Comparison of ENCODE assay signal across 10 cellular contexts in genomic region chr17:75535119-75535537, GRCh38. TPM values are rescaled to one million over a fixed set of nuclear protein-coding genes. Genes with fewer than 3 reads are reported as not detected.
DNase-seq lines count a peak whose midpoint lies in the region; ATAC-seq, FAIRE-seq and TF ChIP-seq lines count a peak whose summit lies in the region.
"Had no signal": no experiment of that assay in that cellular context is flagged by ENCODE, and none has a peak within 500 bp of the region (broad histone marks: within the 10 kb centered on the region; RNA-seq: fewer than 3 reads in every experiment).

No MANE protein-coding gene starts in this region.

- no peak for TF ChIP-seq POLR2A in HCT116 (IDR thresholded peaks at IDR 0.05; ENCODE audit: borderline replicate concordance, extremely low read depth, insufficient read depth, insufficient read length)

- H3K9me2 ChIP-seq in HCT116 (ENCODE audit: insufficient read depth), result no peaks in the 10 kb centered on the region
- no peaks in the 10 kb centered on the region for H3K9me2 ChIP-seq in hepatocyte (replicated peaks; ENCODE audit: insufficient read depth)

- DNase-seq in HCT116 (ENCODE audit: low read depth, low spot score), result no peak
- DNase-seq in activated CD8-positive, alpha-beta T cell treated with anti-CD3 and anti-CD28 coated beads, Interleukin-2, amount 10 ng/mL, durations not matched to agents 7 days and 5 days, result peak; percentile 86
- peak; percentile 53 for DNase-seq in hepatocyte (ENCODE audit: low spot score)
- DNase-seq in stimulated activated CD8-positive, alpha-beta memory T cell treated with anti-CD3 and anti-CD28 coated beads, Interleukin-2, amount 100 ng/mL, for 48 hours (ENCODE audit: low read depth in 2 of 2), result peak; percentile 42 to 52
- no peak for DNase-seq in urothelium cell line (ENCODE audit: low spot score)
- no peak for DNase-seq in NCI-H226
- no peak for DNase-seq in DMS153 (lab: John Stamatoyannopoulos, UW)
- DNase-seq: hippocampal formation, NCI-H524 had no signal

- H3K4me3 ChIP-seq in HCT116 (replicated peaks in 1 of 2; ENCODE audit: low read depth in 1 of 2, low read length in 2 of 2) (no peak overlapping the region), hepatocyte (no peak overlapping the region)

- no peak for TF ChIP-seq RAD21 in HCT116 (IDR thresholded peaks at IDR 0.05; ENCODE audit: low read depth)

- peak overlapping the region; percentile 92 for H3K27ac Mint-ChIP-seq in activated CD8-positive, alpha-beta T cell treated with anti-CD3 and anti-CD28 coated beads, Interleukin-2, amount 10 ng/mL, durations not matched to agents 7 days and 5 days

- H3K27me3 Mint-ChIP-seq in activated CD8-positive, alpha-beta T cell treated with anti-CD3 and anti-CD28 coated beads, Interleukin-2, amount 10 ng/mL, durations not matched to agents 7 days and 5 days (ENCODE audit: low read depth), result no peaks in the 10 kb centered on the region

- no peak overlapping the region for H3K4me2 ChIP-seq in HCT116 (ENCODE audit: low read length)
- H3K4me2 ChIP-seq in hepatocyte, result no peak overlapping the region

- no TSS peak for BruUV-seq in HCT116 (replicated peaks; lab: Mats Ljungman, UMichigan)

- H3K36me3 ChIP-seq in HCT116 (ENCODE audit: control insufficient read depth in 1 of 2, insufficient read depth in 2 of 2, low read length in 2 of 2), result peaks cover 0 to 11% of the 10 kb centered on the region in 2 experiments; a peak in 1 of 4 replicates
- no peaks in the 10 kb centered on the region for H3K36me3 ChIP-seq in hepatocyte (replicated peaks; ENCODE audit: insufficient read depth, low read depth)

- intact Hi-C loops in HCT116 (cut with micrococcal nuclease), result no loop called here

- H3K4me1 Mint-ChIP-seq in activated CD8-positive, alpha-beta T cell treated with anti-CD3 and anti-CD28 coated beads, Interleukin-2, amount 10 ng/mL, durations not matched to agents 7 days and 5 days (ENCODE audit: low read depth), result peaks cover 31% of the 10 kb centered on the region

- H3K79me2 ChIP-seq in HCT116 (ENCODE audit: insufficient read depth, low read length) (peaks cover 88% of the 10 kb centered on the region), hepatocyte (peaks cover 77% of the 10 kb centered on the region)

- peaks cover 2% of the 10 kb centered on the region for H3K36me3 Mint-ChIP-seq in activated CD8-positive, alpha-beta T cell treated with anti-CD3 and anti-CD28 coated beads, Interleukin-2, amount 10 ng/mL, durations not matched to agents 7 days and 5 days (ENCODE audit: low read depth)

- POLR2A ChIA-PET in HCT116 (lab: Charles Lee), result interaction anchor here (1.4 kb wide), 1 partner anchor 9 kb away, joined by 5 read pairs; no protein-coding TSS in a partner anchor
- POLR2A ChIA-PET in activated CD8-positive, alpha-beta T cell treated with anti-CD3 and anti-CD28 coated beads, Interleukin-2, amount 10 ng/mL, durations not matched to agents 7 days and 5 days (lab: Charles Lee), result interaction anchor here (0.6 to 2.0 kb wide), 11 partner anchors 11 to 509 kb away, joined by 3 to 15 read pairs (median 4); partner anchors contain the start of genes TMEM94 and TSEN54

- H3K27me3 ChIP-seq in HCT116 (ENCODE audit: insufficient read depth, low read length) (no peaks in the 10 kb centered on the region), hepatocyte (no peaks in the 10 kb centered on the region)

- WGBS in hepatocyte (ENCODE audit: low lambda C conversion rate, missing lambda C conversion rate), result 72% methylated on average over 15 of the region's 15 CpGs

- peak overlapping the region; percentile 4; the same call in 1 of the 2 replicates for H3K27ac ChIP-seq in HCT116 (ENCODE audit: low read depth, low read length)
- H3K27ac ChIP-seq in hepatocyte, result peak overlapping the region; percentile 81

- RAD21 ChIA-PET in HCT116 (lab: Charles Lee; ENCODE audit: low non-redundant PET in 1 of 2, low total read pairs in 2 of 2, uncharacterized antibody in 2 of 2, unreplicated experiment in 2 of 2), result no interaction called here

- no peak for FAIRE-seq in urothelium cell line (lab: Jason Lieb, UNC)

- no peaks in the 10 kb centered on the region for H3K9me3 Mint-ChIP-seq in activated CD8-positive, alpha-beta T cell treated with anti-CD3 and anti-CD28 coated beads, Interleukin-2, amount 10 ng/mL, durations not matched to agents 7 days and 5 days (ENCODE audit: insufficient read depth)

- H2AFZ ChIP-seq in HCT116 (ENCODE audit: low read depth, low read length, poor library complexity, severe bottlenecking) (no peak overlapping the region), hepatocyte (no peak overlapping the region)

- ATAC-seq in HCT116, result no peak
- ATAC-seq in activated CD8-positive, alpha-beta T cell treated with anti-CD3 and anti-CD28 coated beads, Interleukin-2, amount 10 ng/mL, durations not matched to agents 7 days and 5 days, result peak; percentile 97
- no peak for ATAC-seq in HG03097 (IDR thresholded peaks at IDR 0.05; ENCODE audit: low FRiP score, unreplicated experiment)

- H3K4me3 Mint-ChIP-seq in activated CD8-positive, alpha-beta T cell treated with anti-CD3 and anti-CD28 coated beads, Interleukin-2, amount 10 ng/mL, durations not matched to agents 7 days and 5 days, result peak overlapping the region; percentile 27

- no peaks in the 10 kb centered on the region for H3K9me3 ChIP-seq in HCT116 (ENCODE audit: control insufficient read depth in 1 of 2, insufficient read depth in 1 of 2, low read depth in 1 of 2, low read length in 2 of 2)
- no peaks in the 10 kb centered on the region for H3K9me3 ChIP-seq in hepatocyte (ENCODE audit: low read depth)

- H3K9ac ChIP-seq in HCT116 (ENCODE audit: low read length), result no peak overlapping the region

- CTCF ChIA-PET in HCT116 (lab: Charles Lee), result interaction anchor here (1.5 kb wide), 1 partner anchor 10 kb away, joined by 3 read pairs; the partner anchor contains the start of gene LLGL2
- CTCF ChIA-PET in activated CD8-positive, alpha-beta T cell treated with anti-CD3 and anti-CD28 coated beads, Interleukin-2, amount 10 ng/mL, durations not matched to agents 7 days and 5 days (lab: Charles Lee), result interaction anchor here (0.8 to 3.4 kb wide), 14 partner anchors 9 to 264 kb away, joined by 3 to 26 read pairs (median 3); partner anchors contain the start of genes LLGL2, MIF4GD, SLC25A19 and SMIM5

- H3K4me1 ChIP-seq in HCT116 (ENCODE audit: control insufficient read depth in 1 of 2, insufficient read depth in 2 of 2, low read length in 2 of 2) (peaks cover 32 to 56% of the 10 kb centered on the region in 2 experiments), hepatocyte (ENCODE audit: insufficient read depth) (peaks cover 45% of the 10 kb centered on the region)

- H4K20me1 ChIP-seq in HCT116 (ENCODE audit: insufficient read depth) (no peaks in the 10 kb centered on the region), hepatocyte (ENCODE audit: insufficient read depth, poor library complexity, severe bottlenecking) (peaks cover 6% of the 10 kb centered on the region)

- TF ChIP-seq CTCF in HCT116 (IDR thresholded peaks at IDR 0.05 in 2 of 3, conservative IDR thresholded peaks at IDR 0.05 in 1 of 3; ENCODE audit: borderline replicate concordance in 1 of 3, insufficient read depth in 1 of 3, low read depth in 2 of 3, low read length in 2 of 3), result no peak
- no peak for TF ChIP-seq CTCF in hepatocyte (IDR thresholded peaks at IDR 0.05; ENCODE audit: poor library complexity)

TF ChIP-seq in HCT116, 20 proteins besides CTCF, POLR2A, EP300 and RAD21 (continues in another document):
- no peak for TF ChIP-seq EGR1 (IDR thresholded peaks at IDR 0.05; ENCODE audit: low read depth)
- no peak for TF ChIP-seq FOSL1 (IDR thresholded peaks at IDR 0.05; ENCODE audit: low read depth)
- no peak for TF ChIP-seq MAX (IDR thresholded peaks at IDR 0.05)
- TF ChIP-seq SP1 (IDR thresholded peaks at IDR 0.05; ENCODE audit: low read depth), result no peak
- TF ChIP-seq CBX3 (IDR thresholded peaks at IDR 0.05; ENCODE audit: low read depth), result no peak
- no peak for TF ChIP-seq ATF3 (IDR thresholded peaks at IDR 0.05)
- TF ChIP-seq JUND (IDR thresholded peaks at IDR 0.05), result no peak
- no peak for TF ChIP-seq POLR2AphosphoS5 (IDR thresholded peaks at IDR 0.05; ENCODE audit: low read depth, low read length)
- TF ChIP-seq YY1 (IDR thresholded peaks at IDR 0.05; ENCODE audit: extremely low read depth, insufficient replicate concordance, low read depth, low read length), result no peak
- TF ChIP-seq TCF7L2 (IDR thresholded peaks at IDR 0.05; ENCODE audit: borderline replicate concordance, extremely low read depth, insufficient read depth, insufficient read length), result no peak
- no peak for TF ChIP-seq CEBPB (IDR thresholded peaks at IDR 0.05; ENCODE audit: low read depth)
- no peak for TF ChIP-seq SRF (IDR thresholded peaks at IDR 0.05; ENCODE audit: low read depth)

RNA-seq across cellular contexts. Expression of gene LLGL2, which starts 9.6 kb away (rescaled TPM):
- total RNA-seq in HCT116 (2021; ENCODE audit: unreplicated experiment), result 209 TPM
- polyA plus RNA-seq in HCT116 (2012), result 177 and 183 TPM in 2 replicates
- total RNA-seq in activated CD8-positive, alpha-beta T cell treated with anti-CD3 and anti-CD28 coated beads, Interleukin-2, amount 10 ng/mL, durations not matched to agents 7 days and 5 days, result 10 to 100 TPM; 19.3 to 19.8 TPM
- 60.9 and 81.8 TPM in 2 replicates for total RNA-seq in hepatocyte
- 154 and 194 TPM in 2 replicates for polyA plus RNA-seq in hepatocyte

RNA-seq across cellular contexts. Expression of gene TSEN54, which starts 18.8 kb away (rescaled TPM):
- total RNA-seq in HCT116 (2021; ENCODE audit: unreplicated experiment), result 87.3 TPM
- polyA plus RNA-seq in HCT116 (2012), result 80.0 and 86.5 TPM in 2 replicates
- total RNA-seq in activated CD8-positive, alpha-beta T cell treated with anti-CD3 and anti-CD28 coated beads, Interleukin-2, amount 10 ng/mL, durations not matched to agents 7 days and 5 days, result 10 to 100 TPM; 76.6 to 77.8 TPM
- 30.4 and 42.5 TPM in 2 replicates for total RNA-seq in hepatocyte
- 46.3 and 52.3 TPM in 2 replicates for polyA plus RNA-seq in hepatocyte

RNA-seq across cellular contexts. Expression of gene CASKIN2, which starts 19.8 kb away (rescaled TPM):
- total RNA-seq in HCT116 (2021; ENCODE audit: unreplicated experiment) (38.4 TPM), hepatocyte (5.3 and 9.8 TPM in 2 replicates)
- polyA plus RNA-seq in HCT116 (2012), result 14.5 and 16.3 TPM in 2 replicates
- under 1 TPM; 0.68 to 0.97 TPM for total RNA-seq in activated CD8-positive, alpha-beta T cell treated with anti-CD3 and anti-CD28 coated beads, Interleukin-2, amount 10 ng/mL, durations not matched to agents 7 days and 5 days
- polyA plus RNA-seq in hepatocyte, result 14.5 and 16.2 TPM in 2 replicates

RNA-seq across cellular contexts. Expression of gene MYO15B, which starts 52.5 kb away (rescaled TPM):
- total RNA-seq in HCT116 (2021; ENCODE audit: unreplicated experiment) (30.3 TPM), hepatocyte (99.8 and 153 TPM in 2 replicates)
- 24.7 and 39.5 TPM in 2 replicates for polyA plus RNA-seq in HCT116 (2012)
- total RNA-seq in activated CD8-positive, alpha-beta T cell treated with anti-CD3 and anti-CD28 coated beads, Interleukin-2, amount 10 ng/mL, durations not matched to agents 7 days and 5 days, result 10 to 100 TPM; 26.9 to 27.8 TPM
- polyA plus RNA-seq in hepatocyte, result 124 and 132 TPM in 2 replicates

Comparison
In these comparisons a context has a peak if more than half of its experiments do, and no peak if none do; other contexts are left out.
1. DNase-seq: peak in activated CD8-positive, alpha-beta T cell treated with anti-CD3 and anti-CD28 coated beads, Interleukin-2, amount 10 ng/mL, durations not matched to agents 7 days and 5 days (single experiment), hepatocyte (single experiment) and stimulated activated CD8-positive, alpha-beta memory T cell treated with anti-CD3 and anti-CD28 coated beads, Interleukin-2, amount 100 ng/mL, for 48 hours (2 of 2); none in HCT116 (single experiment), urothelium cell line (single experiment), NCI-H226 (single experiment) and DMS153 (single experiment).